In the genomic region with DNA sequence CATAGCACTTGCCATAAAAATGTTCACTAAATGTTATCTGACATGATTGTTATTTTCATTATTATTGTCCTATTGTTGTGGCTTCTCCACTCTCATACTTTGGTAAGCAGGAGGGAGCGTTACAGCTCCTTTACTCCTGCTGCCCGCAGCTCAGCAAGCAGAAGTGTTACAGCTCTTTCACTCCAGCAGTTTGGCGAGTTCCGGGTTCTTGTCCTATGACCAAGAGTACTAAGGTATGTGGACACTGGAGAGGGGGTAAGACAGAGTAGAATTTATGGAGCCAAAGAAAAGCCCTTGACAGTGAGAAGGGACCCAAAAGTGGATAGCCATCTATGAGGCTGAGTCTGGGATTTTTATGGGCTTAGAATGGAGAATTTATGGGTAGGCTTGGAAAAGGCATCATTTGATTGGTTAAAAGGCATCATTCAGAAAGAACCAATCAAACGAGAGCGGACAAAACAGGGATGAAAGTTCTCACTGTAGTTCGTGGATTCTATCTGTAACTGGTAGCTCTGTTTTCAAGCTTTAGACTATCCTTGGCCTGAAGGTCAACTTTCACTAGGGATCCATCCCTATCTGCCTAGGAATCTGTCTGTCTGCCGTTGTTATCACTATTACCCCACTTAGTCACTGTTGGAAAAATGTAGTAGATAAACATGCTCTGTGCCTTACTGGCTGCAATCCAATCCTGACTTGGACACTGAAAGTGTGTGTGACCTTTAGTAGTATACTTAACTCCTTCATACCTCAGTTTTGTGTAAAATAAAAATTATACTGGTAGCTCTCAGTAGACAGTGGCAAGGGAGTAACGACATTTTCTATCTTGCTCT, we compare ENCODE assay signal across 19 cellular contexts.
DNase-seq lines count a peak whose midpoint lies in the region; ATAC-seq, FAIRE-seq and TF ChIP-seq lines count a peak whose summit lies in the region.
"Had no signal": no experiment of that assay in that cellular context is flagged by ENCODE, and none has a peak within 500 bp of the region (broad histone marks: within the 10 kb centered on the region; RNA-seq: fewer than 3 reads in every experiment).

No MANE protein-coding gene starts in this region.

- H3K79me2 ChIP-seq in astrocyte (ENCODE audit: insufficient read depth, low read length), result no peaks in the 10 kb centered on the region

- ATAC-seq in GM21786 (IDR thresholded peaks at IDR 0.05; ENCODE audit: unreplicated experiment), result no peak

- DNase-seq in LNCaP clone FGC (ENCODE audit: low read depth) (peak; percentile 13), astrocyte (ENCODE audit: low read depth) (no peak), islet precursor cell (peak; percentile 66), pulmonary artery endothelial cell (ENCODE audit: low read depth, low spot score) (peak; percentile 19), immature natural killer cell (no peak), NCI-H2081 treated with DMSO at 0.1 percent for 48 hours (lab: John Stamatoyannopoulos, UW) (no peak), RWPE1 (ENCODE audit: low spot score) (no peak)
- DNase-seq: DMS 273 treated with DMSO at 0.1 percent for 48 hours, H9, MV-4-11, NCI-H1417 treated with DMSO at 0.1 percent for 48 hours, NCI-H1930, NCI-H2171, NCI-H446 treated with DMSO at 0.1 percent for 48 hours had no signal

- H4K20me1 ChIP-seq in astrocyte (ENCODE audit: insufficient read depth, low read length), result no peaks in the 10 kb centered on the region

- H2AFZ ChIP-seq in astrocyte (ENCODE audit: low read depth, low read length), result no peak overlapping the region

- no peaks in the 10 kb centered on the region for H3K4me1 ChIP-seq in astrocyte (ENCODE audit: insufficient read depth, low read length)

- POLR2A ChIA-PET in RWPE1 (lab: Yijun Ruan, JAX; ENCODE audit: low non-redundant PET), result no interaction called here

- H3K9me3 ChIP-seq in astrocyte (ENCODE audit: insufficient read depth, low read depth, low read length), result no peaks in the 10 kb centered on the region

- H3K27ac ChIP-seq in astrocyte (ENCODE audit: low read depth, low read length) (no peak overlapping the region), RWPE1 (no peak overlapping the region)
- H3K27ac ChIP-seq: C4-2B, HL-60, SJSA1 had no signal

- H3K27ac Mint-ChIP-seq in astrocyte (ENCODE audit: unreplicated experiment) (peak overlapping the region; percentile 49), immature natural killer cell (no peak overlapping the region)
- H3K27ac Mint-ChIP-seq: H9 had no signal

- H3K4me3 Mint-ChIP-seq in astrocyte (ENCODE audit: unreplicated experiment) (no peak overlapping the region), immature natural killer cell (no peak overlapping the region)
- H3K4me3 Mint-ChIP-seq: H9 had no signal

- H3K27me3 ChIP-seq in astrocyte (ENCODE audit: insufficient read depth, low read length), result no peaks in the 10 kb centered on the region
- H3K27me3 ChIP-seq: SJSA1 had no signal

- FAIRE-seq in astrocyte (lab: Jason Lieb, UNC), result no peak
- FAIRE-seq: HTR-8/SVneo had no signal

- H3K4me2 ChIP-seq in astrocyte (ENCODE audit: low read length), result no peak overlapping the region

- CTCF ChIA-PET in RWPE1 (lab: Yijun Ruan, JAX), result interaction anchor here (0.6 kb wide), 1 partner anchor 148 kb away, joined by 3 read pairs; no protein-coding TSS in a partner anchor

- no peak for TF ChIP-seq CTCF in LNCaP clone FGC (IDR thresholded peaks at IDR 0.05; ENCODE audit: control insufficient read depth, extremely low read depth, insufficient read depth)
- TF ChIP-seq CTCF in astrocyte (IDR thresholded peaks at IDR 0.05; ENCODE audit: insufficient read depth, low read depth, low read length), result no peak
- TF ChIP-seq CTCF in RWPE1 (conservative IDR thresholded peaks at IDR 0.05; ENCODE audit: low read depth), result no peak

- H3K4me1 Mint-ChIP-seq in astrocyte (ENCODE audit: low read depth, unreplicated experiment), result peaks cover 3% of the 10 kb centered on the region
- H3K4me1 Mint-ChIP-seq in immature natural killer cell, result no peaks in the 10 kb centered on the region
- H3K4me1 Mint-ChIP-seq: H9 had no signal

- H3K36me3 Mint-ChIP-seq in astrocyte (ENCODE audit: low read depth, unreplicated experiment) (no peaks in the 10 kb centered on the region), immature natural killer cell (no peaks in the 10 kb centered on the region)

- no peak overlapping the region for H3K9ac ChIP-seq in astrocyte (ENCODE audit: low read length)

- peaks cover 8% of the 10 kb centered on the region for H3K9me3 Mint-ChIP-seq in astrocyte (ENCODE audit: unreplicated experiment)
- peaks cover 0 to 11% (median 0%) of the 10 kb centered on the region in 6 donors for H3K9me3 Mint-ChIP-seq in immature natural killer cell

- H3K4me3 ChIP-seq in LNCaP clone FGC (ENCODE audit: low read depth, low read length), result no peak overlapping the region
- H3K4me3 ChIP-seq in astrocyte (ENCODE audit: insufficient read depth, low read depth, low read length), result no peak overlapping the region
- H3K4me3 ChIP-seq: SJSA1 had no signal

- H3K36me3 ChIP-seq in astrocyte (ENCODE audit: insufficient read depth, low read length), result no peaks in the 10 kb centered on the region
- H3K36me3 ChIP-seq: SJSA1 had no signal

- H3K27me3 Mint-ChIP-seq in astrocyte (ENCODE audit: low read depth, unreplicated experiment), result no peaks in the 10 kb centered on the region
- peaks cover 0 to 3% (median 2%) of the 10 kb centered on the region in 3 donors for H3K27me3 Mint-ChIP-seq in immature natural killer cell (ENCODE audit: low read depth in 3 of 3)

Comparison
In these comparisons a context has a peak if more than half of its experiments do, and no peak if none do; other contexts are left out.
1. DNase-seq: peak in LNCaP clone FGC (single experiment), islet precursor cell (single experiment) and pulmonary artery endothelial cell (single experiment); none in astrocyte (single experiment), immature natural killer cell (0 of 3), NCI-H2081 treated with DMSO at 0.1 percent for 48 hours (single experiment) and RWPE1 (single experiment).